In the genomic region with DNA sequence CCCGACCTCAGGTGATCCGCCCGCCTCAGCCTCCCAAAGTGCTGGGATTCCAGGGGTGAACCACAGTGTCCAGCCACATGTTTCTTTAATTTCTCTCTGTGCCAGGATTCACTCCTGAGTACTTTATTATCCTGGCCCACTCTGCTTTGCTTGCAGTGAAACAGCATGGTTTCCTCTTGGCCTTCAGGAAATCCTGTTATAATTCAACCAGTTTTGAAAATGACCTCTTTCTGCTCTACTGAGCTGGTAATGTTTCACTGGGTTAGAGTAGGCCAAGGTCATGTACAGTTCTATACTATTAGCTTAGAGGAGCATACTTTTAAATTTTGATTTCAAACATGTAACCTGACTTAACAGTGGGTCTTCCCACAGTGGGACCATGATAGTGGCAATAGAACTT, we compare ENCODE assay signal across 15 cellular contexts.
DNase-seq lines count a peak whose midpoint lies in the region; ATAC-seq and FAIRE-seq lines count a peak whose summit lies in the region.
"Had no signal": no experiment of that assay in that cellular context is flagged by ENCODE, and none has a peak within 500 bp of the region (broad histone marks: within the 10 kb centered on the region; RNA-seq: fewer than 3 reads in every experiment).

No MANE protein-coding gene starts in this region.

- FAIRE-seq in GM19239 (lab: Jason Lieb, UNC), result peak; percentile 99

- in situ Hi-C loops in ACHN (cut with HindIII; ENCODE audit: low pct_ligation_motif_present, low pct_unique_long_range_greater_than_20kb, low sequenced_read_pairs), result no loop called here

- DNase-seq in ACHN (peak; percentile 55), GM19239 (ENCODE audit: insufficient read length, low spot score) (no peak), dermis microvascular lymphatic vessel endothelial cell (ENCODE audit: low read depth in 2 of 2) (peak; percentile 78 to 82), EL (no peak), NCI-H345 treated with DMSO at 0.1 percent for 48 hours (lab: John Stamatoyannopoulos, UW; ENCODE audit: unreplicated experiment) (no peak), NCI-H1092 treated with DMSO at 0.1 percent for 48 hours (lab: John Stamatoyannopoulos, UW) (no peak)
- DNase-seq: 8988T; activated CD4-positive, alpha-beta T cell treated with anti-CD3 and anti-CD28 coated beads, Interleukin-2, amount 10 ng/mL, durations not matched to agents 7 days and 5 days; activated naive CD4-positive, alpha-beta T cell treated with anti-CD3 and anti-CD28 coated beads, Interleukin-2, amount 10 ng/mL, durations not matched to agents 7 days and 5 days; hippocampal formation; right cardiac atrium; SK-N-SH had no signal

- peak; percentile 90 for ATAC-seq in HG03066 (IDR thresholded peaks at IDR 0.05; ENCODE audit: low read depth, unreplicated experiment)
- no peak for ATAC-seq in HG03095 (IDR thresholded peaks at IDR 0.05; ENCODE audit: unreplicated experiment)
- ATAC-seq: Panc1, right cardiac atrium had no signal

Comparison
In these comparisons a context has a peak if more than half of its experiments do, and no peak if none do; other contexts are left out.
1. DNase-seq: peak in ACHN (single experiment) and dermis microvascular lymphatic vessel endothelial cell (2 of 2); none in GM19239 (single experiment), EL (single experiment), NCI-H345 treated with DMSO at 0.1 percent for 48 hours (single experiment) and NCI-H1092 treated with DMSO at 0.1 percent for 48 hours (single experiment).